Comparison of ENCODE assay signal across 21 cellular contexts in genomic region chr13:41025518-41025917, GRCh38. TPM values are rescaled to one million over a fixed set of nuclear protein-coding genes. Genes with fewer than 3 reads are reported as not detected.
DNase-seq lines count a peak whose midpoint lies in the region; ATAC-seq and TF ChIP-seq lines count a peak whose summit lies in the region.
"Had no signal": no experiment of that assay in that cellular context is flagged by ENCODE, and none has a peak within 500 bp of the region (broad histone marks: within the 10 kb centered on the region; RNA-seq: fewer than 3 reads in every experiment).

No MANE protein-coding gene starts in this region.

- no peak overlapping the region for H3K4me3 ChIP-seq in right lobe of liver
- H3K4me3 ChIP-seq in urinary bladder (ENCODE audit: low read depth, low read length), result no peak overlapping the region
- no peak overlapping the region for H3K4me3 ChIP-seq in adrenal gland
- H3K4me3 ChIP-seq: A549, prostate gland, transverse colon had no signal

- TF ChIP-seq CTCF in right lobe of liver (IDR thresholded peaks at IDR 0.05) (no peak), adrenal gland (IDR thresholded peaks at IDR 0.05) (no peak), HFFc6 (IDR thresholded peaks at IDR 0.05) (no peak)

- no peaks in the 10 kb centered on the region for H3K27me3 ChIP-seq in right lobe of liver
- H3K27me3 ChIP-seq in adrenal gland, result no peaks in the 10 kb centered on the region
- H3K27me3 ChIP-seq: transverse colon had no signal

- TF ChIP-seq POLR2A in right lobe of liver (IDR thresholded peaks at IDR 0.05) (no peak), adrenal gland (IDR thresholded peaks at IDR 0.05) (no peak)

- H3K36me3 Mint-ChIP-seq in activated naive CD4-positive, alpha-beta T cell treated with anti-CD3 and anti-CD28 coated beads, Interleukin-2, amount 50 U/mL, for 72 hours, result peaks cover 0 to 19% of the 10 kb centered on the region in 2 donors
- peaks cover 12% of the 10 kb centered on the region; the same call in 1 of the 2 replicates for H3K36me3 Mint-ChIP-seq in HFFc6 (ENCODE audit: low read depth)

- peaks cover 19% of the 10 kb centered on the region for H3K4me1 Mint-ChIP-seq in HFFc6 (ENCODE audit: low read depth)

- no peaks in the 10 kb centered on the region for H3K36me3 ChIP-seq in right lobe of liver
- no peaks in the 10 kb centered on the region for H3K36me3 ChIP-seq in urinary bladder (ENCODE audit: insufficient read depth)
- no peaks in the 10 kb centered on the region for H3K36me3 ChIP-seq in adrenal gland (replicated peaks in 1 of 2)
- H3K36me3 ChIP-seq: prostate gland, transverse colon had no signal

- H3K4me3 Mint-ChIP-seq in HFFc6, result no peak overlapping the region
- H3K4me3 Mint-ChIP-seq: CD14-positive monocyte had no signal

- intact Hi-C loops in right lobe of liver (cut with DNase I), result no loop called here
- intact Hi-C loops in adrenal gland (cut with DNase I), result no loop called here

- H3K9me3 Mint-ChIP-seq in activated naive CD4-positive, alpha-beta T cell treated with anti-CD3 and anti-CD28 coated beads, Interleukin-2, amount 50 U/mL, for 72 hours, result no peaks in the 10 kb centered on the region
- no peaks in the 10 kb centered on the region for H3K9me3 Mint-ChIP-seq in HFFc6
- H3K9me3 Mint-ChIP-seq: CD14-positive monocyte had no signal

- H3K27ac Mint-ChIP-seq in activated naive CD4-positive, alpha-beta T cell treated with anti-CD3 and anti-CD28 coated beads, Interleukin-2, amount 50 U/mL, for 72 hours, result peak overlapping the region; percentile 24 to 79
- H3K27ac Mint-ChIP-seq in HFFc6, result no peak overlapping the region

- no peak for ATAC-seq in activated naive CD4-positive, alpha-beta T cell treated with anti-CD3 and anti-CD28 coated beads, Interleukin-2, amount 50 U/mL, for 72 hours
- ATAC-seq in right lobe of liver (peak; percentile 79 to 91 (median 85)), HG03565 (IDR thresholded peaks at IDR 0.05; ENCODE audit: unreplicated experiment) (no peak)
- ATAC-seq: A549 had no signal

- H3K27ac ChIP-seq in right lobe of liver, result no peak overlapping the region
- peak overlapping the region; percentile 18 for H3K27ac ChIP-seq in urinary bladder (ENCODE audit: low read depth)
- H3K27ac ChIP-seq in adrenal gland, result no peak overlapping the region
- H3K27ac ChIP-seq: A549, KMS-11, prostate gland, transverse colon had no signal

- no peaks in the 10 kb centered on the region for H3K9me3 ChIP-seq in right lobe of liver
- H3K9me3 ChIP-seq in adrenal gland (replicated peaks in 1 of 3), result no peaks in the 10 kb centered on the region
- H3K9me3 ChIP-seq: A549, prostate gland, transverse colon had no signal

- no peak for DNase-seq in activated naive CD4-positive, alpha-beta T cell treated with anti-CD3 and anti-CD28 coated beads, Interleukin-2, amount 50 U/mL, for 72 hours (ENCODE audit: low spot score in 2 of 2)
- DNase-seq in activated naive CD4-positive, alpha-beta T cell (lab: John Stamatoyannopoulos, UW), result no peak
- peak; percentile 61 for DNase-seq in NCI-H82 treated with DMSO at 0.1 percent for 48 hours (lab: John Stamatoyannopoulos, UW; ENCODE audit: unreplicated experiment)
- DNase-seq in right lobe of liver, result no peak
- DNase-seq in adrenal gland, result no peak
- no peak for DNase-seq in HFFc6
- DNase-seq: activated CD4-positive, CD25-positive, alpha-beta regulatory T cell; activated effector memory CD4-positive, alpha-beta T cell treated with Interleukin-2 at 50 U/mL for 16 hours; foreskin melanocyte; left cardiac atrium; NCI-H1105 treated with DMSO at 0.1 percent for 48 hours; NCI-H2227 treated with DMSO at 0.1 percent for 48 hours; SHP77 treated with DMSO at 0.1 percent for 48 hours; stimulated activated naive CD4-positive, alpha-beta T cell; transverse colon had no signal

- H3K27me3 Mint-ChIP-seq in HFFc6 (ENCODE audit: insufficient read depth), result no peaks in the 10 kb centered on the region

- 7% methylated on average over 4 of the region's 4 CpGs for WGBS in right lobe of liver (ENCODE audit: insufficient coverage, low coverage, low lambda C conversion rate, missing lambda C conversion rate)
- WGBS in urinary bladder, result 68% methylated on average over 4 of the region's 4 CpGs
- 52 to 70% (median 67%) methylated on average over 4 of the region's 4 CpGs for WGBS in adrenal gland, 4 donors

- H3K4me1 ChIP-seq in right lobe of liver, result peaks cover 0 to 23% (median 4%) of the 10 kb centered on the region in 4 donors
- no peaks in the 10 kb centered on the region for H3K4me1 ChIP-seq in urinary bladder (ENCODE audit: insufficient read depth)
- H3K4me1 ChIP-seq in adrenal gland (replicated peaks in 1 of 2), result peaks cover under 1 to 17% of the 10 kb centered on the region in 2 donors
- H3K4me1 ChIP-seq: prostate gland had no signal

RNA-seq across cellular contexts. Expression of gene ELF1, which starts 6.4 kb away (rescaled TPM):
- 10 to 100 TPM; 62.0 to 86.2 TPM for total RNA-seq in activated naive CD4-positive, alpha-beta T cell treated with anti-CD3 and anti-CD28 coated beads, Interleukin-2, amount 50 U/mL, for 72 hours
- total RNA-seq in right lobe of liver, result 10 to 100 TPM; 24.1 to 35.4 (median 31.0) TPM
- 83.9 TPM for total RNA-seq in urinary bladder
- polyA plus RNA-seq in urinary bladder, result 57.4 TPM
- total RNA-seq in adrenal gland, result 10 to 100 TPM; 27.6 to 64.3 (median 54.1) TPM
- polyA plus RNA-seq in adrenal gland, result 10 to 100 TPM in 2 of 3 donors, 1 to 10 TPM in 1; 6.3 to 36.1 (median 10.4) TPM
- 10 to 100 TPM; 25.5 to 37.7 (median 33.4) TPM for total RNA-seq in HFFc6 (2021; fragmentation: NEBNext Ultra II Directional; extraction: Animal tissue kit (Norgen Biotek cat#: 25700))

RNA-seq across cellular contexts. Expression of gene WBP4, which starts 35.8 kb away (rescaled TPM):
- 10 to 100 TPM in 1 of 2 donors, 1 to 10 TPM in 1; 5.5 to 11.4 TPM for total RNA-seq in activated naive CD4-positive, alpha-beta T cell treated with anti-CD3 and anti-CD28 coated beads, Interleukin-2, amount 50 U/mL, for 72 hours
- total RNA-seq in right lobe of liver (1 to 10 TPM; 3.8 to 6.9 (median 4.6) TPM), urinary bladder (14.5 TPM), adrenal gland (10 to 100 TPM in 5 of 8 donors, 1 to 10 TPM in 3; 8.1 to 19.1 (median 11.5) TPM)
- polyA plus RNA-seq in urinary bladder (14.5 TPM), adrenal gland (10 to 100 TPM; 21.2 to 28.5 (median 28.0) TPM)
- 10 to 100 TPM; 12.0 to 16.2 (median 14.6) TPM for total RNA-seq in HFFc6 (2021; fragmentation: NEBNext Ultra II Directional; extraction: Animal tissue kit (Norgen Biotek cat#: 25700))

Comparison
In these comparisons a context has a peak if more than half of its experiments do, and no peak if none do; other contexts are left out.
1. ATAC-seq: peak in right lobe of liver (4 of 4); none in activated naive CD4-positive, alpha-beta T cell treated with anti-CD3 and anti-CD28 coated beads, Interleukin-2, amount 50 U/mL, for 72 hours (0 of 2) and HG03565 (single experiment).